ENCODE assay signal across 19 cellular contexts in genomic region chr17:28707339-28707720, GRCh38. TPM values are rescaled to one million over a fixed set of nuclear protein-coding genes. Genes with fewer than 3 reads are reported as not detected.
A peak's percentile ranks its signal among the peaks of the same experiment; 100 is the strongest.
DNase-seq lines count a peak whose midpoint lies in the region; ATAC-seq and TF ChIP-seq lines count a peak whose summit lies in the region.
"Had no signal": no experiment of that assay in that cellular context is flagged by ENCODE, and none has a peak within 500 bp of the region (broad histone marks: within the 10 kb centered on the region; RNA-seq: fewer than 3 reads in every experiment).

No MANE protein-coding gene starts in this region.

- TF ChIP-seq CTCF in glutamatergic neuron (IDR thresholded peaks at IDR 0.05; ENCODE audit: partially characterized antibody, unreplicated experiment): no peak

- no peaks in the 10 kb centered on the region for H3K27me3 Mint-ChIP-seq in T-helper 1 cell treated with Interleukin-12 subunit alpha and Interleukin-12 subunit beta and Interleukin-4 antibody, amounts not matched to agents 30 μg/mL and 1 μg/mL, for 36 hours (ENCODE audit: low read depth)
- peaks cover 20% of the 10 kb centered on the region for H3K27me3 Mint-ChIP-seq in glutamatergic neuron (ENCODE audit: unreplicated experiment)
- no peaks in the 10 kb centered on the region for H3K27me3 Mint-ChIP-seq in stimulated activated naive B cell treated with anti-CD40 and anti-IgM and Interleukin-4, amounts not matched to agents 10 μg/mL and 1 μg/mL and 100 μg/mL, for 72 hours
- H3K27me3 Mint-ChIP-seq in naive thymus-derived CD8-positive, alpha-beta T cell: no peaks in the 10 kb centered on the region

- H3K36me3 ChIP-seq in SK-N-MC (ENCODE audit: insufficient read depth, low read length): peaks cover 4% of the 10 kb centered on the region; the same call in 1 of the 2 replicates

- POLR2A ChIA-PET in naive thymus-derived CD8-positive, alpha-beta T cell (lab: Charles Lee): no interaction called here

- no peaks in the 10 kb centered on the region for H3K9me3 Mint-ChIP-seq in T-helper 1 cell treated with Interleukin-12 subunit alpha and Interleukin-12 subunit beta and Interleukin-4 antibody, amounts not matched to agents 30 μg/mL and 1 μg/mL, for 36 hours
- H3K9me3 Mint-ChIP-seq in glutamatergic neuron (ENCODE audit: unreplicated experiment): peaks cover 19% of the 10 kb centered on the region
- no peaks in the 10 kb centered on the region for H3K9me3 Mint-ChIP-seq in stimulated activated naive B cell treated with anti-CD40 and anti-IgM and Interleukin-4, amounts not matched to agents 10 μg/mL and 1 μg/mL and 100 μg/mL, for 72 hours
- no peaks in the 10 kb centered on the region for H3K9me3 Mint-ChIP-seq in naive thymus-derived CD8-positive, alpha-beta T cell
- H3K9me3 Mint-ChIP-seq: HFFc6 had no signal

- DNase-seq in T-helper 1 cell (no peak), SK-N-MC (ENCODE audit: low read depth, low spot score) (no peak), glutamatergic neuron (no peak), hepatic stellate cell (ENCODE audit: low spot score) (no peak)
- no peak for DNase-seq in stimulated activated naive B cell treated with anti-CD40 and anti-IgM and Interleukin-4, amounts not matched to agents 10 μg/mL and 1 μg/mL and 100 μg/mL, for 72 hours
- no peak for DNase-seq in naive thymus-derived CD8-positive, alpha-beta T cell
- DNase-seq: DMS79 treated with DMSO at 0.1 percent for 48 hours, GM23248, HFFc6, KG1, NCI-H1048, NCI-H146, NCI-H2081 treated with DMSO at 0.1 percent for 48 hours, NCI-H524 treated with DMSO at 0.1 percent for 48 hours, RPMI8226 had no signal

- H3K9me3 ChIP-seq in SK-N-MC (ENCODE audit: low read depth, low read length): no peaks in the 10 kb centered on the region

- H3K27ac Mint-ChIP-seq in T-helper 1 cell treated with Interleukin-12 subunit alpha and Interleukin-12 subunit beta and Interleukin-4 antibody, amounts not matched to agents 30 μg/mL and 1 μg/mL, for 36 hours: peak overlapping the region; percentile 44
- peak overlapping the region; percentile 10 for H3K27ac Mint-ChIP-seq in glutamatergic neuron (ENCODE audit: unreplicated experiment)
- H3K27ac Mint-ChIP-seq in stimulated activated naive B cell treated with anti-CD40 and anti-IgM and Interleukin-4, amounts not matched to agents 10 μg/mL and 1 μg/mL and 100 μg/mL, for 72 hours: peak overlapping the region; percentile 28
- peak overlapping the region in 4 of 10 donors; percentile 20 to 60 (median 22) for H3K27ac Mint-ChIP-seq in naive thymus-derived CD8-positive, alpha-beta T cell
- H3K27ac Mint-ChIP-seq: HFFc6 had no signal

- no peak overlapping the region for H3K4me3 Mint-ChIP-seq in T-helper 1 cell treated with Interleukin-12 subunit alpha and Interleukin-12 subunit beta and Interleukin-4 antibody, amounts not matched to agents 30 μg/mL and 1 μg/mL, for 36 hours
- H3K4me3 Mint-ChIP-seq in glutamatergic neuron (ENCODE audit: unreplicated experiment): peak overlapping the region; percentile 36
- no peak overlapping the region for H3K4me3 Mint-ChIP-seq in stimulated activated naive B cell treated with anti-CD40 and anti-IgM and Interleukin-4, amounts not matched to agents 10 μg/mL and 1 μg/mL and 100 μg/mL, for 72 hours
- no peak overlapping the region for H3K4me3 Mint-ChIP-seq in naive thymus-derived CD8-positive, alpha-beta T cell
- H3K4me3 Mint-ChIP-seq: HFFc6 had no signal

- H3K4me3 ChIP-seq in SK-N-MC: no peak overlapping the region
- H3K4me3 ChIP-seq: GM23248 had no signal

- H3K27ac ChIP-seq in SK-N-MC: peak overlapping the region; percentile 31; the same call in 1 of the 2 replicates
- H3K27ac ChIP-seq: C4-2B, GM23248, HL-60 had no signal

- no peak overlapping the region for H3K9ac ChIP-seq in SK-N-MC (ENCODE audit: insufficient read length)
- H3K9ac ChIP-seq: GM23248 had no signal

- H3K36me3 Mint-ChIP-seq in T-helper 1 cell treated with Interleukin-12 subunit alpha and Interleukin-12 subunit beta and Interleukin-4 antibody, amounts not matched to agents 30 μg/mL and 1 μg/mL, for 36 hours (ENCODE audit: low read depth): peaks cover 17% of the 10 kb centered on the region
- H3K36me3 Mint-ChIP-seq in glutamatergic neuron (ENCODE audit: unreplicated experiment): peaks cover 10% of the 10 kb centered on the region
- peaks cover 20 to 42% of the 10 kb centered on the region in 2 donors for H3K36me3 Mint-ChIP-seq in stimulated activated naive B cell treated with anti-CD40 and anti-IgM and Interleukin-4, amounts not matched to agents 10 μg/mL and 1 μg/mL and 100 μg/mL, for 72 hours
- H3K36me3 Mint-ChIP-seq in naive thymus-derived CD8-positive, alpha-beta T cell: peaks cover 0 to 18% (median 0%) of the 10 kb centered on the region in 3 donors

- ATAC-seq in stimulated activated naive B cell treated with anti-CD40 and anti-IgM and Interleukin-4, amounts not matched to agents 10 μg/mL and 1 μg/mL and 100 μg/mL, for 72 hours (replicated peaks): no peak
- no peak for ATAC-seq in naive thymus-derived CD8-positive, alpha-beta T cell
- no peak for ATAC-seq in HG03342 (IDR thresholded peaks at IDR 0.05; ENCODE audit: unreplicated experiment)

- H3K4me1 Mint-ChIP-seq in T-helper 1 cell treated with Interleukin-12 subunit alpha and Interleukin-12 subunit beta and Interleukin-4 antibody, amounts not matched to agents 30 μg/mL and 1 μg/mL, for 36 hours (ENCODE audit: low read depth): peaks cover 18% of the 10 kb centered on the region
- H3K4me1 Mint-ChIP-seq in glutamatergic neuron (ENCODE audit: low read depth, unreplicated experiment): peaks cover 11% of the 10 kb centered on the region
- peaks cover 15 to 16% of the 10 kb centered on the region in 2 donors for H3K4me1 Mint-ChIP-seq in stimulated activated naive B cell treated with anti-CD40 and anti-IgM and Interleukin-4, amounts not matched to agents 10 μg/mL and 1 μg/mL and 100 μg/mL, for 72 hours
- H3K4me1 Mint-ChIP-seq in naive thymus-derived CD8-positive, alpha-beta T cell: peaks cover 6 to 15% (median 11%) of the 10 kb centered on the region in 4 donors

RNA-seq across cellular contexts. Expression of gene PROCA1, which starts 4.4 kb away (rescaled TPM):
- total RNA-seq in glutamatergic neuron (ENCODE audit: unreplicated experiment): 36.5 TPM
- total RNA-seq in naive thymus-derived CD8-positive, alpha-beta T cell: 10 to 100 TPM; 16.7 to 17.3 TPM
- polyA plus RNA-seq in naive thymus-derived CD8-positive, alpha-beta T cell: 1 to 10 TPM in 1 of 3 donors, under 1 TPM in 2; 0.16 to 2.0 (median 0.20) TPM

RNA-seq across cellular contexts. Expression of gene RAB34, which starts 10.3 kb away (rescaled TPM):
- total RNA-seq in glutamatergic neuron (ENCODE audit: unreplicated experiment): 54.3 TPM
- 1 to 10 TPM; 5.0 to 5.7 TPM for total RNA-seq in naive thymus-derived CD8-positive, alpha-beta T cell
- 10 to 100 TPM in 1 of 3 donors, 1 to 10 TPM in 2; 3.3 to 10.2 (median 7.7) TPM for polyA plus RNA-seq in naive thymus-derived CD8-positive, alpha-beta T cell

RNA-seq across cellular contexts. Expression of gene RPL23A, which starts 12.5 kb away (rescaled TPM):
- total RNA-seq in glutamatergic neuron (ENCODE audit: unreplicated experiment): 627 TPM
- total RNA-seq in naive thymus-derived CD8-positive, alpha-beta T cell: 1,000 to 10,000 TPM; 3,189 to 3,253 TPM
- polyA plus RNA-seq in naive thymus-derived CD8-positive, alpha-beta T cell: 1,000 to 10,000 TPM; 6,432 to 6,679 (median 6,593) TPM

RNA-seq across cellular contexts. Expression of gene TLCD1, which starts 18.7 kb away (rescaled TPM):
- total RNA-seq in glutamatergic neuron (ENCODE audit: unreplicated experiment): 8.2 TPM
- total RNA-seq in naive thymus-derived CD8-positive, alpha-beta T cell: under 1 TPM in 1 of 2 experiments, not detected in 1; 0.88 TPM
- under 1 TPM in 1 of 3 donors, not detected in 2; 0.22 TPM for polyA plus RNA-seq in naive thymus-derived CD8-positive, alpha-beta T cell

RNA-seq across cellular contexts. Expression of gene NEK8, which starts 21.3 kb away (rescaled TPM):
- total RNA-seq in glutamatergic neuron (ENCODE audit: unreplicated experiment): 5.9 TPM
- total RNA-seq in naive thymus-derived CD8-positive, alpha-beta T cell: 10 to 100 TPM; 12.8 to 15.1 TPM
- 1 to 10 TPM; 3.2 to 4.0 (median 3.4) TPM for polyA plus RNA-seq in naive thymus-derived CD8-positive, alpha-beta T cell
